10 cellular contexts compared by ENCODE assay signal in the genomic region with DNA sequence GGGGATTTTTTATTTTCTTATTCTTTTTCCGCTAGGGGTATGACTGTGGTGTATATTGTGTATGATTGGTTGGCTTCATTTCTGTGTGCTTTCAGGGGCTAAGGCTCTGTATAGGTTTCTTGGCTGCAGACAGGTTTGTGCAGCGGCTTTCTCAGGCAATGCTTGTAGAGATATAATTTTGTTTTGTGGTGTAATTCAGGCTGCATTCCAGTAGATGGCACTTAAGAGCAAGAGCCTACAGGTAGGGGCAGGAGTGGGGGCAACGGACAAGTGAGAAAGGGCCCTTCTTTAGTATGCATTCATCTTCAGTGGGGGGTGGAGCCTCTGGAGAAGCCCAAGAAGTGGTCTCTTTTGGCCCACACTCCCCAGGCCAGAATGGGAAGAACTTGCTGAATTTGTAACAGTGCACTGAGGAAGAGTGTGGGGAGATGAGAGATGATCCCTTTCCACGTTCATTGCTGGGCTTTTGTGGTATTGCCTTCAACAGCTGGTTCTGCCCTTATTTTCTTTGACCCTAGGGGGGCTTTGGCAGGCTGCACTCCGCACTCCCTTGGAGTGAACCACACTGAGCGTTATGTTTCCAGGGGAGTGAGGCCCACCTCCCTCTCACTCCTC.
A peak's percentile ranks its signal among the peaks of the same experiment; 100 is the strongest.
DNase-seq lines count a peak whose midpoint lies in the region; ATAC-seq and TF ChIP-seq lines count a peak whose summit lies in the region.
"Had no signal": no experiment of that assay in that cellular context is flagged by ENCODE, and none has a peak within 500 bp of the region (broad histone marks: within the 10 kb centered on the region; RNA-seq: fewer than 3 reads in every experiment).

No MANE protein-coding gene starts in this region.

- peak; percentile 12 for DNase-seq in COLO829 (ENCODE audit: low spot score)
- DNase-seq in GM23248: peak; percentile 7
- DNase-seq in RWPE1 (ENCODE audit: low spot score): no peak
- no peak for DNase-seq in foreskin keratinocyte
- no peak for DNase-seq in NCI-H1092 treated with DMSO at 0.1 percent for 48 hours (lab: John Stamatoyannopoulos, UW)
- no peak for DNase-seq in ovary
- DNase-seq in stimulated activated CD4-positive, alpha-beta T cell treated with anti-CD3 and anti-CD28 coated beads, Interleukin-4, amount 100 ng/mL, for 1 hour: no peak
- DNase-seq in NOMO-1 treated with dmso at 0.1 percent for 144 hours (lab: John Stamatoyannopoulos, UW; ENCODE audit: unreplicated experiment): no peak
- DNase-seq: anterior cingulate cortex, NCI-H1436 had no signal

- no peaks in the 10 kb centered on the region for H3K4me1 ChIP-seq in GM23248 (ENCODE audit: insufficient read depth)
- H3K4me1 ChIP-seq in foreskin keratinocyte: no peaks in the 10 kb centered on the region
- H3K4me1 ChIP-seq in ovary (ENCODE audit: insufficient read depth): no peaks in the 10 kb centered on the region

- no peaks in the 10 kb centered on the region for H3K9me2 ChIP-seq in GM23248 (ENCODE audit: insufficient read depth)

- no peak for TF ChIP-seq EP300 in ovary (IDR thresholded peaks at IDR 0.05)

- H3F3A ChIP-seq in GM23248 (ENCODE audit: insufficient read depth): no peaks in the 10 kb centered on the region

- intact Hi-C loops in ovary (cut with DNase I): no loop called here

- H3K27ac ChIP-seq in GM23248: no peak overlapping the region
- H3K27ac ChIP-seq in RWPE1: no peak overlapping the region
- no peak overlapping the region for H3K27ac ChIP-seq in foreskin keratinocyte
- no peak overlapping the region for H3K27ac ChIP-seq in ovary

- TF ChIP-seq POLR2A in ovary (IDR thresholded peaks at IDR 0.05): no peak

- H3K4me3 ChIP-seq in GM23248 (no peak overlapping the region), ovary (no peak overlapping the region)

- H3K9ac ChIP-seq in GM23248: no peak overlapping the region

- H3K4me2 ChIP-seq in GM23248 (ENCODE audit: unreplicated experiment): no peak overlapping the region

- H3K79me2 ChIP-seq in GM23248 (ENCODE audit: insufficient read depth): no peaks in the 10 kb centered on the region

- ATAC-seq in foreskin keratinocyte: no peak

- H3K27me3 ChIP-seq in GM23248 (replicated peaks; ENCODE audit: insufficient read depth) (peaks cover 11% of the 10 kb centered on the region; the same call in 1 of the 2 replicates), foreskin keratinocyte (peaks cover 35% of the 10 kb centered on the region), ovary (no peaks in the 10 kb centered on the region)

- in situ Hi-C loops in GM23248 (cut with MboI): no loop called here

- H3K9me3 ChIP-seq in GM23248 (ENCODE audit: low read depth): no peaks in the 10 kb centered on the region
- H3K9me3 ChIP-seq in ovary: no peaks in the 10 kb centered on the region

- TF ChIP-seq CTCF in RWPE1 (conservative IDR thresholded peaks at IDR 0.05; ENCODE audit: low read depth) (0 out of 2 replicates have a peak, but pooled peaks have one; percentile 6), foreskin keratinocyte (conservative IDR thresholded peaks at IDR 0.05) (peak; percentile 61), ovary (IDR thresholded peaks at IDR 0.05) (no peak)

- POLR2A ChIA-PET in RWPE1 (lab: Yijun Ruan, JAX; ENCODE audit: low non-redundant PET): no interaction called here

- H2AFZ ChIP-seq in GM23248: no peak overlapping the region

- no peaks in the 10 kb centered on the region for H4K20me1 ChIP-seq in GM23248 (ENCODE audit: insufficient read depth)

- H3K36me3 ChIP-seq in GM23248 (ENCODE audit: low read depth): no peaks in the 10 kb centered on the region
- no peaks in the 10 kb centered on the region for H3K36me3 ChIP-seq in ovary

- 50 to 55% methylated on average over 6 of the region's 6 CpGs for WGBS in GM23248 (ENCODE audit: low coverage in 1 of 2, low lambda C conversion rate in 2 of 2, missing lambda C conversion rate in 2 of 2), 2 experiments
- 77 to 84% (median 83%) methylated on average over 6 of the region's 6 CpGs for WGBS in ovary, 3 donors

- CTCF ChIA-PET in RWPE1 (lab: Yijun Ruan, JAX): no interaction called here

Comparison
In these comparisons a context has a peak if more than half of its experiments do, and no peak if none do; other contexts are left out.
1. DNase-seq: peak in COLO829 (single experiment) and GM23248 (single experiment); none in RWPE1 (single experiment), foreskin keratinocyte (0 of 2), NCI-H1092 treated with DMSO at 0.1 percent for 48 hours (single experiment), ovary (0 of 5), stimulated activated CD4-positive, alpha-beta T cell treated with anti-CD3 and anti-CD28 coated beads, Interleukin-4, amount 100 ng/mL, for 1 hour (single experiment) and NOMO-1 treated with dmso at 0.1 percent for 144 hours (single experiment).
2. CTCF ChIP-seq: peak in RWPE1 (single experiment) and foreskin keratinocyte (single experiment); none in ovary (0 of 3).